In genomic region chr9:110189001-110189400, GRCh38 we compare ENCODE assay signal across 10 cellular contexts. TPM values are rescaled to one million over a fixed set of nuclear protein-coding genes. Genes with fewer than 3 reads are reported as not detected.
DNase-seq lines count a peak whose midpoint lies in the region; ATAC-seq and TF ChIP-seq lines count a peak whose summit lies in the region.
"Had no signal": no experiment of that assay in that cellular context is flagged by ENCODE, and none has a peak within 500 bp of the region (broad histone marks: within the 10 kb centered on the region; RNA-seq: fewer than 3 reads in every experiment).

No MANE protein-coding gene starts in this region.

- peaks cover 0 to 7% of the 10 kb centered on the region in 2 donors for H3K36me3 Mint-ChIP-seq in naive B cell

- no peaks in the 10 kb centered on the region for H3K27me3 Mint-ChIP-seq in naive B cell

- DNase-seq in AML-193 (lab: John Stamatoyannopoulos, UW) (peak; percentile 50 to 52), NAMALWA (ENCODE audit: low spot score) (peak; percentile 28), fibroblast of the aortic adventitia (ENCODE audit: low read depth) (peak; percentile 33), naive B cell (peak; percentile 15), COR-L47 (lab: John Stamatoyannopoulos, UW) (no peak)

- no peak for TF ChIP-seq CTCF in fibroblast of the aortic adventitia (IDR thresholded peaks at IDR 0.05; ENCODE audit: insufficient read depth, low read length)

- peaks cover 10 to 20% (median 16%) of the 10 kb centered on the region in 3 donors for H3K4me1 Mint-ChIP-seq in naive B cell

- H3K4me3 Mint-ChIP-seq in naive B cell: no peak overlapping the region
- H3K4me3 Mint-ChIP-seq: T-helper 1 cell treated with Interleukin-12 subunit alpha and Interleukin-12 subunit beta and Interleukin-4 antibody, amounts not matched to agents 30 μg/mL and 1 μg/mL, for 36 hours had no signal

- no peak overlapping the region for H3K4me3 ChIP-seq in fibroblast of the aortic adventitia (ENCODE audit: low read depth, low read length)

- ATAC-seq in naive B cell (ENCODE audit: low read depth in 2 of 2) (peak; percentile 55 to 87), HG02970 (IDR thresholded peaks at IDR 0.05; ENCODE audit: low FRiP score, unreplicated experiment) (no peak), GM19328 (IDR thresholded peaks at IDR 0.05; ENCODE audit: unreplicated experiment) (no peak), GM19395 (IDR thresholded peaks at IDR 0.05; ENCODE audit: unreplicated experiment) (no peak)

- no peaks in the 10 kb centered on the region for H3K9me3 Mint-ChIP-seq in naive B cell
- H3K9me3 Mint-ChIP-seq: T-helper 1 cell treated with Interleukin-12 subunit alpha and Interleukin-12 subunit beta and Interleukin-4 antibody, amounts not matched to agents 30 μg/mL and 1 μg/mL, for 36 hours had no signal

- peak overlapping the region in 4 of 6 donors; percentile 38 to 71 (median 66) for H3K27ac Mint-ChIP-seq in naive B cell
- H3K27ac Mint-ChIP-seq: T-helper 1 cell treated with Interleukin-12 subunit alpha and Interleukin-12 subunit beta and Interleukin-4 antibody, amounts not matched to agents 30 μg/mL and 1 μg/mL, for 36 hours had no signal

RNA-seq across cellular contexts. Expression of gene C9orf152, which starts 19.0 kb away (rescaled TPM):
- total RNA-seq in fibroblast of the aortic adventitia (ENCODE audit: low replicate concordance): 0.16 TPM in 1 of 2 replicates, not detected in the other
- not detected for polyA plus RNA-seq in naive B cell (ENCODE audit: low read depth in 6 of 6)
- total RNA-seq: mononuclear cell had no signal

Comparison
In these comparisons a context has a peak if more than half of its experiments do, and no peak if none do; other contexts are left out.
1. ATAC-seq: peak in naive B cell (2 of 2); none in HG02970 (single experiment), GM19328 (single experiment) and GM19395 (single experiment).